ENCODE assay signal across 8 cellular contexts in genomic region chr20:38633577-38634093, GRCh38. TPM values are rescaled to one million over a fixed set of nuclear protein-coding genes. Genes with fewer than 3 reads are reported as not detected.
A peak's percentile ranks its signal among the peaks of the same experiment; 100 is the strongest.
DNase-seq lines count a peak whose midpoint lies in the region; ATAC-seq and TF ChIP-seq lines count a peak whose summit lies in the region.

No MANE protein-coding gene starts in this region.

- no peak overlapping the region for H3K4me3 ChIP-seq in astrocyte of the cerebellum (ENCODE audit: low read depth, low read length)

- intact Hi-C loops in CD14-positive monocyte (cut with micrococcal nuclease): no loop called here

- peak; percentile 85 for ATAC-seq in GM21529 (IDR thresholded peaks at IDR 0.05; ENCODE audit: unreplicated experiment)
- no peak for ATAC-seq in HG03159 (IDR thresholded peaks at IDR 0.05; ENCODE audit: unreplicated experiment)

- H3K27me3 Mint-ChIP-seq in CD14-positive monocyte (ENCODE audit: low read depth in 3 of 3): peaks cover 14 to 19% (median 15%) of the 10 kb centered on the region in 3 donors
- H3K27me3 Mint-ChIP-seq in immature natural killer cell (ENCODE audit: low read depth in 3 of 3): peaks cover 8 to 10% (median 9%) of the 10 kb centered on the region in 3 donors

- H3K27ac Mint-ChIP-seq in CD14-positive monocyte (no peak overlapping the region), immature natural killer cell (no peak overlapping the region)

- H3K9me3 Mint-ChIP-seq in CD14-positive monocyte (peaks cover 0 to 7% (median 0%) of the 10 kb centered on the region in 7 donors), immature natural killer cell (peaks cover 0 to 2% (median 0%) of the 10 kb centered on the region in 6 donors)

- no peak overlapping the region for H3K4me3 Mint-ChIP-seq in CD14-positive monocyte
- no peak overlapping the region for H3K4me3 Mint-ChIP-seq in immature natural killer cell

- in situ Hi-C loops in astrocyte of the cerebellum (cut with HindIII; ENCODE audit: low sequenced_read_pairs): no loop called here

- peaks cover 5% of the 10 kb centered on the region for H3K4me1 Mint-ChIP-seq in CD14-positive monocyte
- no peaks in the 10 kb centered on the region for H3K4me1 Mint-ChIP-seq in immature natural killer cell

- H3K36me3 Mint-ChIP-seq in CD14-positive monocyte (no peaks in the 10 kb centered on the region), immature natural killer cell (no peaks in the 10 kb centered on the region)

- peak; percentile 90 for TF ChIP-seq CTCF in CD14-positive monocyte (IDR thresholded peaks at IDR 0.05)
- peak; percentile 95 for TF ChIP-seq CTCF in astrocyte of the cerebellum (IDR thresholded peaks at IDR 0.05; ENCODE audit: low read depth, low read length, missing control alignments)

- DNase-seq in CD14-positive monocyte (ENCODE audit: low spot score) (peak; percentile 53), NCI-H2029 treated with DMSO at 0.1 percent for 48 hours (lab: John Stamatoyannopoulos, UW) (peak; percentile 63), T-helper 22 cell (ENCODE audit: low read depth) (peak; percentile 17), astrocyte of the cerebellum (ENCODE audit: low read depth) (no peak), immature natural killer cell (peak; percentile 42 to 53 (median 46))
- peak; percentile 42 for DNase-seq in stimulated activated CD4-positive, alpha-beta T cell treated with anti-CD3 and anti-CD28 coated beads, Interleukin-2, amount 100 ng/mL, for 4 hours (ENCODE audit: low read depth)

RNA-seq across cellular contexts. Expression of gene ARHGAP40, which starts 32.0 kb away (rescaled TPM):
- polyA plus RNA-seq in CD14-positive monocyte (not detected), immature natural killer cell (not detected)

RNA-seq across cellular contexts. Expression of gene ADIG, which starts 52.6 kb away (rescaled TPM):
- not detected for polyA plus RNA-seq in CD14-positive monocyte
- not detected for polyA plus RNA-seq in immature natural killer cell
